Comparison of ENCODE assay signal across 32 cellular contexts in the genomic region with DNA sequence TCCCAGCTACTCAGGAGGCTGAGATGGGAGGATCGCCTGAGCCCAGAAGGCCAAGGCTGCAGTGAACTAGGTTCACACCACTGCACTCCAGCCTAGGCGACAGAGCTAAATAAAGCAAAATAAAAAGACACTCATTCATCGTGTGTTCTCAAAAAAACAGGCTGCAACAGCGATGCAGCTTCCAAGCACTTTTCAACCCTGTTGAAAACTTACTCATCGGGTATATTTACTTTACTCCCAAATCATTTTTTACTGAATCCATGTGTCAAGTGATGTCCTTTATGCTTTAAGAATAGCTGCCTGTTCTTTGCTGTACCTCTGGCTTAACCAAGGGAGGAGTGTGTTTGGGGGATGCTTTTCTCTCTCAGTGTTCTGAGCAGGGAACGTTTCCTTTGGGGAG. TPM values are rescaled to one million over a fixed set of nuclear protein-coding genes. Genes with fewer than 3 reads are reported as not detected.
"Had no signal": no experiment of that assay in that cellular context is flagged by ENCODE, and none has a peak within 500 bp of the region (broad histone marks: within the 10 kb centered on the region; RNA-seq: fewer than 3 reads in every experiment).

No MANE protein-coding gene starts in this region.

- H3K79me2 ChIP-seq: hepatocyte had no signal

- H3K36me3 ChIP-seq: gastroesophageal sphincter, ovary, right lobe of liver, transverse colon, uterus had no signal

- H3K9me3 ChIP-seq: gastroesophageal sphincter, ovary, right lobe of liver, testis, transverse colon, uterus had no signal

- H3K4me3 ChIP-seq: hepatocyte, ovary, right lobe of liver, uterus had no signal

- H3K27me3 ChIP-seq: hepatocyte, ovary, right lobe of liver, testis, transverse colon, uterus had no signal

- H2AFZ ChIP-seq: hepatocyte had no signal

- H3K27ac Mint-ChIP-seq: activated naive CD4-positive, alpha-beta T cell treated with anti-CD3 and anti-CD28 coated beads for 36 hours; activated T-cell treated with anti-CD3 and anti-CD28 coated beads, Interleukin-2, amount 50 U/mL, for 72 hours; nephron progenitor cell; progenitor cell of endocrine pancreas had no signal

- H3K9me3 Mint-ChIP-seq: activated naive CD4-positive, alpha-beta T cell treated with anti-CD3 and anti-CD28 coated beads for 36 hours; activated T-cell treated with anti-CD3 and anti-CD28 coated beads, Interleukin-2, amount 50 U/mL, for 72 hours; central memory CD8-positive, alpha-beta T cell; nephron progenitor cell had no signal

- DNase-seq: activated CD4-positive, alpha-beta T cell treated with anti-CD3 and anti-CD28 coated beads for 4 hours; activated CD4-positive, alpha-beta T cell treated with anti-CD3 and anti-CD28 coated beads, Interleukin-2, amount 50 U/mL, for 4 hours; activated effector memory CD4-positive, alpha-beta T cell treated with Interleukin-2 at 50 U/mL for 16 hours; activated naive CD4-positive, alpha-beta T cell treated with anti-CD3 and anti-CD28 coated beads for 36 hours; activated T-cell treated with anti-CD3 and anti-CD28 coated beads for 4 hours; activated T-cell treated with anti-CD3 and anti-CD28 coated beads, Interleukin-2, amount 50 U/mL, for 72 hours; amygdala; dermis blood vessel endothelial cell; effector CD4-positive, alpha-beta T cell; left cardiac atrium; left ventricle myocardium superior; nephron progenitor cell; ovary; right lobe of liver; stimulated activated CD4-positive, alpha-beta T cell treated with anti-CD3 and anti-CD28 coated beads, Interleukin-2, amount 100 ng/mL, for 48 hours; stimulated activated naive CD8-positive, alpha-beta T cell treated with anti-CD3 and anti-CD28 coated beads, Interleukin-15, Interleukin-2, amounts not matched to agents 100 U/mL and 50 U/mL, for 24 hours; T-helper 2 cell; testis; transverse colon; uterus had no signal

- ATAC-seq: activated T-cell treated with anti-CD3 and anti-CD28 coated beads, Interleukin-2, amount 50 U/mL, for 72 hours; gastroesophageal sphincter; left ventricle myocardium superior had no signal

- H3K4me1 Mint-ChIP-seq: central memory CD8-positive, alpha-beta T cell had no signal

- H3K4me3 Mint-ChIP-seq: activated naive CD4-positive, alpha-beta T cell treated with anti-CD3 and anti-CD28 coated beads for 36 hours had no signal

- H3K27ac ChIP-seq: epithelial cell of prostate, hepatocyte, ovary, right lobe of liver, testis, transverse colon, uterus had no signal

RNA-seq across cellular contexts. Expression of a gene that starts 1.5 kb away (rescaled TPM):
- total RNA-seq: activated naive CD4-positive, alpha-beta T cell treated with anti-CD3 and anti-CD28 coated beads for 36 hours; activated T-cell treated with anti-CD3 and anti-CD28 coated beads, Interleukin-2, amount 50 U/mL, for 72 hours; bronchial epithelial cell; dermis blood vessel endothelial cell; left ventricle myocardium superior; progenitor cell of endocrine pancreas had no signal
- polyA plus RNA-seq: keratinocyte had no signal

RNA-seq across cellular contexts. Expression of a gene that starts 39.8 kb away (rescaled TPM):
- total RNA-seq: activated naive CD4-positive, alpha-beta T cell treated with anti-CD3 and anti-CD28 coated beads for 36 hours; activated T-cell treated with anti-CD3 and anti-CD28 coated beads, Interleukin-2, amount 50 U/mL, for 72 hours; bronchial epithelial cell; dermis blood vessel endothelial cell; fibroblast of villous mesenchyme; gastroesophageal sphincter; hepatocyte; left cardiac atrium; left ventricle myocardium superior; lung microvascular endothelial cell; mucosa of gallbladder; ovary; progenitor cell of endocrine pancreas; renal cortical epithelial cell; right lobe of liver; skeletal muscle tissue; testis; transverse colon; uterus had no signal
- polyA plus RNA-seq: hepatocyte, keratinocyte, ovary had no signal
